In the genomic region with DNA sequence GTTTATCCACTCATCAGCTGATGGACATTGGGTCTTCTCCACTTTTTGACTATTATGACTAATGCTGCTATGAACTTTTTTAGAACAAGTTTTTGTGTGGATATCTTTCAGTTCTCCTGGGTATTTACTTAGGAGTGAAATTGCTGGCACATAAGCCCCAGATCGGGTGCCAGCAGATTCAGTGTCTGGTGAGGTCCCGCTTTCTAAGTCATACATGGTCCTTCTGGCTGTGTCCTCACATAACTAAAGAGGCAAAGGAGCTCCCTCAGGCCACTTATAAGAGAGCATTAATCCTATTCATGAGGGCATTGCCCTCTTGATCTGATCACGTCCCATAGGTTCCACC, we compare ENCODE assay signal across 8 cellular contexts. TPM values are rescaled to one million over a fixed set of nuclear protein-coding genes. Genes with fewer than 3 reads are reported as not detected.
DNase-seq lines count a peak whose midpoint lies in the region; ATAC-seq, FAIRE-seq and TF ChIP-seq lines count a peak whose summit lies in the region.

No MANE protein-coding gene starts in this region.

- H3K4me3 Mint-ChIP-seq in CD8-positive, alpha-beta T cell: peak overlapping the region; percentile 98
- H3K4me3 Mint-ChIP-seq in neural crest cell: peak overlapping the region; percentile 99

- H3K27ac ChIP-seq in CD8-positive, alpha-beta T cell (ENCODE audit: low read depth, low read length): no peak overlapping the region
- H3K27ac ChIP-seq in HL-60 (replicated peaks) (peak overlapping the region; percentile 77), colonic mucosa (peak overlapping the region; percentile 76)

- no peak for FAIRE-seq in GM12891 (lab: Jason Lieb, UNC)

- ATAC-seq in CD8-positive, alpha-beta T cell: no peak
- ATAC-seq in GM18505 (IDR thresholded peaks at IDR 0.05; ENCODE audit: unreplicated experiment): no peak

- CTCF ChIA-PET in CD8-positive, alpha-beta T cell (lab: Charles Lee): no interaction called here

- peak overlapping the region; percentile 99 for H3K27ac Mint-ChIP-seq in CD8-positive, alpha-beta T cell
- H3K27ac Mint-ChIP-seq in neural crest cell (ENCODE audit: unreplicated experiment): no peak overlapping the region

- H3K27me3 Mint-ChIP-seq in CD8-positive, alpha-beta T cell (ENCODE audit: low read depth): no peaks in the 10 kb centered on the region
- H3K27me3 Mint-ChIP-seq in neural crest cell (ENCODE audit: low read depth): no peaks in the 10 kb centered on the region

- DNase-seq in CD8-positive, alpha-beta T cell: no peak
- DNase-seq in HL-60 (ENCODE audit: low read depth in 1 of 2, low spot score in 1 of 2): no peak
- peak; percentile 18 for DNase-seq in colonic mucosa
- DNase-seq in neural crest cell (ENCODE audit: low read depth, low spot score): no peak
- no peak for DNase-seq in GM12891 (ENCODE audit: insufficient read length, low spot score)
- no peak for DNase-seq in GF-D8 (lab: John Stamatoyannopoulos, UW)
- DNase-seq in SHP77 treated with DMSO at 0.1 percent for 48 hours (lab: John Stamatoyannopoulos, UW): no peak

- intact Hi-C loops in CD8-positive, alpha-beta T cell (cut with DNase I, micrococcal nuclease): loop anchor here (1.0 to 10.0 kb wide), 8 partner anchors 23 to 731 kb away; a partner anchor contains a TSS
- intact Hi-C loops in colonic mucosa (cut with DNase I): loop anchor here (10.0 kb wide), 1 partner anchor 51 kb away; a partner anchor contains a TSS

- peaks cover 10% of the 10 kb centered on the region for H3K4me1 ChIP-seq in CD8-positive, alpha-beta T cell (ENCODE audit: insufficient read depth, low read length)
- H3K4me1 ChIP-seq in colonic mucosa: peaks cover 4% of the 10 kb centered on the region

- POLR2A ChIA-PET in CD8-positive, alpha-beta T cell (lab: Charles Lee): interaction anchor here (0.8 to 2.8 kb wide), 8 partner anchors 11 to 139 kb away, joined by 3 to 13 read pairs (median 4); a partner anchor contains a TSS

- peaks cover 25% of the 10 kb centered on the region for H3K9me3 Mint-ChIP-seq in CD8-positive, alpha-beta T cell
- peaks cover 10% of the 10 kb centered on the region for H3K9me3 Mint-ChIP-seq in neural crest cell

- H3K9me3 ChIP-seq in CD8-positive, alpha-beta T cell (ENCODE audit: low read length): peaks cover 7% of the 10 kb centered on the region
- no peaks in the 10 kb centered on the region for H3K9me3 ChIP-seq in colonic mucosa

- peak overlapping the region; percentile 72 for H3K4me3 ChIP-seq in CD8-positive, alpha-beta T cell (ENCODE audit: low read depth, low read length)
- H3K4me3 ChIP-seq in HL-60 (replicated peaks; ENCODE audit: insufficient read depth, low read length) (peak overlapping the region; percentile 61), colonic mucosa (peak overlapping the region; percentile 66)

- TF ChIP-seq CTCF in CD8-positive, alpha-beta T cell (IDR thresholded peaks at IDR 0.05): no peak
- TF ChIP-seq CTCF in HL-60 (IDR thresholded peaks at IDR 0.05; ENCODE audit: insufficient read depth, low read length) (no peak), colonic mucosa (IDR thresholded peaks at IDR 0.05) (no peak), neural crest cell (conservative IDR thresholded peaks at IDR 0.05) (no peak)

- TF ChIP-seq POLR2A in GM12891 (IDR thresholded peaks at IDR 0.05; ENCODE audit: low read depth, low read length) (no peak), GM18505 (IDR thresholded peaks at IDR 0.05; ENCODE audit: borderline replicate concordance, extremely low read depth, insufficient read depth, insufficient read length) (no peak)

- peaks cover 39% of the 10 kb centered on the region for H3K36me3 Mint-ChIP-seq in CD8-positive, alpha-beta T cell
- H3K36me3 Mint-ChIP-seq in neural crest cell (ENCODE audit: low read depth): peaks cover 24% of the 10 kb centered on the region

- H3K9ac ChIP-seq in colonic mucosa (ENCODE audit: low read depth in 2 of 2, low read length in 2 of 2): no peak overlapping the region

- peaks cover 30% of the 10 kb centered on the region for H3K4me1 Mint-ChIP-seq in CD8-positive, alpha-beta T cell (ENCODE audit: low read depth)
- H3K4me1 Mint-ChIP-seq in neural crest cell: peaks cover 37% of the 10 kb centered on the region

- H3K36me3 ChIP-seq in CD8-positive, alpha-beta T cell (ENCODE audit: insufficient read depth, low read length): peaks cover 15% of the 10 kb centered on the region
- H3K36me3 ChIP-seq in colonic mucosa: no peaks in the 10 kb centered on the region

- H3K27me3 ChIP-seq in CD8-positive, alpha-beta T cell (ENCODE audit: insufficient read depth, low read length): no peaks in the 10 kb centered on the region
- H3K27me3 ChIP-seq in HL-60 (ENCODE audit: insufficient read depth, poor library complexity, severe bottlenecking): no peaks in the 10 kb centered on the region
- H3K27me3 ChIP-seq in colonic mucosa: no peaks in the 10 kb centered on the region

TF ChIP-seq in GM12891, 5 proteins besides CTCF, POLR2A, EP300 and RAD21:
- TF ChIP-seq POU2F2 (IDR thresholded peaks at IDR 0.05; ENCODE audit: low read depth, low read length) (no peak), SPI1 (IDR thresholded peaks at IDR 0.05; ENCODE audit: low read depth, low read length) (no peak), PAX5 (IDR thresholded peaks at IDR 0.05; ENCODE audit: insufficient read depth, low read length, severe bottlenecking) (no peak), TAF1 (IDR thresholded peaks at IDR 0.05; ENCODE audit: low read depth, low read length) (no peak), POLR2AphosphoS5 (IDR thresholded peaks at IDR 0.05; ENCODE audit: low read depth, low read length) (no peak)

RNA-seq across cellular contexts. Expression of a gene that starts 0.6 kb away (rescaled TPM):
- 10 to 100 TPM in 1 of 2 experiments, 1 to 10 TPM in 1; 9.1 to 10.8 TPM for total RNA-seq in CD8-positive, alpha-beta T cell
- total RNA-seq in colonic mucosa: 10 to 100 TPM; 12.9 to 15.5 TPM
- total RNA-seq in neural crest cell: 24.4 and 29.8 TPM in 2 replicates
- polyA plus RNA-seq in GM12891 (2012; ENCODE audit: low read depth, missing spikeins): 16.3 TPM

RNA-seq across cellular contexts. Expression of a gene that starts 22.9 kb away (rescaled TPM):
- 1 to 10 TPM; 2.2 to 2.4 TPM for total RNA-seq in CD8-positive, alpha-beta T cell
- total RNA-seq in colonic mucosa (1 to 10 TPM; 6.3 to 7.5 TPM), neural crest cell (18.2 and 18.6 TPM in 2 replicates)
- 3.2 TPM for polyA plus RNA-seq in GM12891 (2012; ENCODE audit: low read depth, missing spikeins)

RNA-seq across cellular contexts. Expression of a gene that starts 48.0 kb away (rescaled TPM):
- total RNA-seq in CD8-positive, alpha-beta T cell: 10 to 100 TPM; 22.6 to 23.0 TPM
- total RNA-seq in colonic mucosa: 10 to 100 TPM in 1 of 2 donors, 1 to 10 TPM in 1; 9.9 to 12.3 TPM
- total RNA-seq in neural crest cell: 33.4 and 35.8 TPM in 2 replicates
- polyA plus RNA-seq in GM12891 (2012; ENCODE audit: low read depth, missing spikeins): 9.2 TPM

RNA-seq across cellular contexts. Expression of a gene that starts 51.1 kb away (rescaled TPM):
- 1 to 10 TPM; 1.3 to 1.6 TPM for total RNA-seq in CD8-positive, alpha-beta T cell
- total RNA-seq in colonic mucosa (1 to 10 TPM; 2.8 TPM), neural crest cell (6.9 and 7.8 TPM in 2 replicates)
- 1.5 TPM for polyA plus RNA-seq in GM12891 (2012; ENCODE audit: low read depth, missing spikeins)
